17 cellular contexts compared by ENCODE assay signal in genomic region chr3:57015912-57016311, GRCh38. TPM values are rescaled to one million over a fixed set of nuclear protein-coding genes. Genes with fewer than 3 reads are reported as not detected.
A peak's percentile ranks its signal among the peaks of the same experiment; 100 is the strongest.
DNase-seq lines count a peak whose midpoint lies in the region; ATAC-seq, FAIRE-seq and TF ChIP-seq lines count a peak whose summit lies in the region.
"Had no signal": no experiment of that assay in that cellular context is flagged by ENCODE, and none has a peak within 500 bp of the region (broad histone marks: within the 10 kb centered on the region; RNA-seq: fewer than 3 reads in every experiment).

No MANE protein-coding gene starts in this region.

- H3K27me3 Mint-ChIP-seq in activated naive CD8-positive, alpha-beta T cell treated with anti-CD3 and anti-CD28 coated beads, Interleukin-2, amount 10 ng/mL, durations not matched to agents 7 days and 5 days, result peaks cover 4% of the 10 kb centered on the region
- no peaks in the 10 kb centered on the region for H3K27me3 Mint-ChIP-seq in activated naive CD8-positive, alpha-beta T cell treated with anti-CD3 and anti-CD28 coated beads for 36 hours
- H3K27me3 Mint-ChIP-seq in astrocyte (ENCODE audit: low read depth, unreplicated experiment) (no peaks in the 10 kb centered on the region), nephron progenitor cell (ENCODE audit: low read depth, poor library complexity) (peaks cover 7% of the 10 kb centered on the region)

- no peak for FAIRE-seq in astrocyte (lab: Jason Lieb, UNC)

- H3K36me3 ChIP-seq in OCI-LY1 (ENCODE audit: insufficient read depth, low read length) (no peaks in the 10 kb centered on the region; the same call in 1 of the 2 replicates), astrocyte (ENCODE audit: insufficient read depth, low read length) (no peaks in the 10 kb centered on the region)
- H3K36me3 ChIP-seq: Peyer's patch had no signal

- H3K4me3 Mint-ChIP-seq in activated naive CD8-positive, alpha-beta T cell treated with anti-CD3 and anti-CD28 coated beads, Interleukin-2, amount 10 ng/mL, durations not matched to agents 7 days and 5 days, result no peak overlapping the region
- H3K4me3 Mint-ChIP-seq in activated naive CD8-positive, alpha-beta T cell treated with anti-CD3 and anti-CD28 coated beads for 36 hours, result no peak overlapping the region
- H3K4me3 Mint-ChIP-seq in astrocyte (ENCODE audit: unreplicated experiment), result no peak overlapping the region
- H3K4me3 Mint-ChIP-seq in nephron progenitor cell, result no peak overlapping the region

- H3K27ac Mint-ChIP-seq in activated naive CD8-positive, alpha-beta T cell treated with anti-CD3 and anti-CD28 coated beads, Interleukin-2, amount 10 ng/mL, durations not matched to agents 7 days and 5 days, result peak overlapping the region; percentile 58
- H3K27ac Mint-ChIP-seq in activated naive CD8-positive, alpha-beta T cell treated with anti-CD3 and anti-CD28 coated beads for 36 hours, result no peak overlapping the region
- H3K27ac Mint-ChIP-seq in astrocyte (ENCODE audit: unreplicated experiment) (peak overlapping the region; percentile 98), nephron progenitor cell (peak overlapping the region; percentile 88)

- H2AFZ ChIP-seq in OCI-LY1 (ENCODE audit: low read length) (no peak overlapping the region), astrocyte (ENCODE audit: low read depth, low read length) (no peak overlapping the region)

- H3K9ac ChIP-seq in OCI-LY1 (ENCODE audit: low read length) (peak overlapping the region; percentile 54; the same call in 1 of the 2 replicates), astrocyte (ENCODE audit: low read length) (no peak overlapping the region)
- H3K9ac ChIP-seq: GM23248, KMS-11 had no signal

- no peaks in the 10 kb centered on the region for H3K79me2 ChIP-seq in OCI-LY1 (ENCODE audit: insufficient read depth, low read length)
- no peaks in the 10 kb centered on the region for H3K79me2 ChIP-seq in astrocyte (ENCODE audit: insufficient read depth, low read length)

- H3K4me2 ChIP-seq in OCI-LY1 (ENCODE audit: low read length) (peak overlapping the region; percentile 18; the same call in 1 of the 2 replicates), astrocyte (ENCODE audit: low read length) (no peak overlapping the region)
- H3K4me2 ChIP-seq: KMS-11 had no signal

- no peaks in the 10 kb centered on the region for H3K9me3 ChIP-seq in OCI-LY1 (ENCODE audit: low read length)
- H3K9me3 ChIP-seq in astrocyte (ENCODE audit: insufficient read depth, low read depth, low read length), result no peaks in the 10 kb centered on the region

- H3K4me1 ChIP-seq in OCI-LY1 (ENCODE audit: insufficient read depth, low read length, severe bottlenecking), result peaks cover 64% of the 10 kb centered on the region
- peaks cover 24% of the 10 kb centered on the region for H3K4me1 ChIP-seq in astrocyte (ENCODE audit: insufficient read depth, low read length)
- H3K4me1 ChIP-seq: Peyer's patch had no signal

- H3K4me3 ChIP-seq in OCI-LY1 (ENCODE audit: low read depth, low read length, poor library complexity, severe bottlenecking) (no peak overlapping the region), astrocyte (ENCODE audit: insufficient read depth, low read depth, low read length) (no peak overlapping the region)
- H3K4me3 ChIP-seq: GM23248, Peyer's patch had no signal

- POLR2A ChIA-PET in activated naive CD8-positive, alpha-beta T cell treated with anti-CD3 and anti-CD28 coated beads, Interleukin-2, amount 10 ng/mL, durations not matched to agents 7 days and 5 days (lab: Charles Lee), result no interaction called here

- DNase-seq in activated naive CD8-positive, alpha-beta T cell treated with anti-CD3 and anti-CD28 coated beads, Interleukin-2, amount 10 ng/mL, durations not matched to agents 7 days and 5 days, result no peak
- no peak for DNase-seq in activated naive CD8-positive, alpha-beta T cell treated with anti-CD3 and anti-CD28 coated beads for 36 hours
- DNase-seq in astrocyte (ENCODE audit: low read depth), result no peak
- DNase-seq in nephron progenitor cell, result no peak
- DNase-seq in cerebellum (ENCODE audit: low spot score), result no peak
- DNase-seq: AML-193, GM23248, NCI-H1417 treated with DMSO at 0.1 percent for 48 hours, NCI-H187 treated with DMSO at 0.1 percent for 48 hours, NCI-H345, Peyer's patch had no signal

- H3K27me3 ChIP-seq in OCI-LY1 (ENCODE audit: insufficient read depth, low read length) (no peaks in the 10 kb centered on the region), astrocyte (ENCODE audit: insufficient read depth, low read length) (no peaks in the 10 kb centered on the region)
- H3K27me3 ChIP-seq: Peyer's patch had no signal

- no peak for TF ChIP-seq CTCF in OCI-LY1 (IDR thresholded peaks at IDR 0.05; ENCODE audit: low read length)
- no peak for TF ChIP-seq CTCF in astrocyte (IDR thresholded peaks at IDR 0.05; ENCODE audit: insufficient read depth, low read depth, low read length)
- TF ChIP-seq CTCF in nephron progenitor cell (IDR thresholded peaks at IDR 0.05), result no peak

- H3K4me1 Mint-ChIP-seq in activated naive CD8-positive, alpha-beta T cell treated with anti-CD3 and anti-CD28 coated beads, Interleukin-2, amount 10 ng/mL, durations not matched to agents 7 days and 5 days, result peaks cover 2% of the 10 kb centered on the region
- H3K4me1 Mint-ChIP-seq in activated naive CD8-positive, alpha-beta T cell treated with anti-CD3 and anti-CD28 coated beads for 36 hours, result no peaks in the 10 kb centered on the region
- H3K4me1 Mint-ChIP-seq in astrocyte (ENCODE audit: low read depth, unreplicated experiment), result peaks cover 31% of the 10 kb centered on the region
- H3K4me1 Mint-ChIP-seq in nephron progenitor cell, result peaks cover 61% of the 10 kb centered on the region

- no peaks in the 10 kb centered on the region for H3K9me2 ChIP-seq in OCI-LY1 (ENCODE audit: low read depth, low read length)

- no peaks in the 10 kb centered on the region for H3F3A ChIP-seq in OCI-LY1 (ENCODE audit: insufficient read depth, low read length)

- H3K9me3 Mint-ChIP-seq in activated naive CD8-positive, alpha-beta T cell treated with anti-CD3 and anti-CD28 coated beads, Interleukin-2, amount 10 ng/mL, durations not matched to agents 7 days and 5 days, result no peaks in the 10 kb centered on the region
- H3K9me3 Mint-ChIP-seq in activated naive CD8-positive, alpha-beta T cell treated with anti-CD3 and anti-CD28 coated beads for 36 hours, result no peaks in the 10 kb centered on the region
- H3K9me3 Mint-ChIP-seq in astrocyte (ENCODE audit: unreplicated experiment) (peaks cover 5% of the 10 kb centered on the region), nephron progenitor cell (peaks cover 11% of the 10 kb centered on the region)

- no peaks in the 10 kb centered on the region for H4K20me1 ChIP-seq in OCI-LY1 (ENCODE audit: insufficient read depth, low read length)
- H4K20me1 ChIP-seq in astrocyte (ENCODE audit: insufficient read depth, low read length), result no peaks in the 10 kb centered on the region

- H3K36me3 Mint-ChIP-seq in activated naive CD8-positive, alpha-beta T cell treated with anti-CD3 and anti-CD28 coated beads, Interleukin-2, amount 10 ng/mL, durations not matched to agents 7 days and 5 days, result no peaks in the 10 kb centered on the region
- no peaks in the 10 kb centered on the region for H3K36me3 Mint-ChIP-seq in activated naive CD8-positive, alpha-beta T cell treated with anti-CD3 and anti-CD28 coated beads for 36 hours
- H3K36me3 Mint-ChIP-seq in astrocyte (ENCODE audit: low read depth, unreplicated experiment), result peaks cover 6% of the 10 kb centered on the region
- H3K36me3 Mint-ChIP-seq in nephron progenitor cell (ENCODE audit: low read depth), result peaks cover 5% of the 10 kb centered on the region

- H3K27ac ChIP-seq in OCI-LY1 (ENCODE audit: low read depth, low read length, poor library complexity, severe bottlenecking), result peak overlapping the region; percentile 97
- H3K27ac ChIP-seq in astrocyte (ENCODE audit: low read depth, low read length), result no peak overlapping the region
- H3K27ac ChIP-seq: C4-2B, GM23248, KMS-11, Peyer's patch had no signal

- no peak for ATAC-seq in activated naive CD8-positive, alpha-beta T cell treated with anti-CD3 and anti-CD28 coated beads, Interleukin-2, amount 10 ng/mL, durations not matched to agents 7 days and 5 days (ENCODE audit: low read depth)
- ATAC-seq in GM19397 (IDR thresholded peaks at IDR 0.05; ENCODE audit: unreplicated experiment) (no peak), SK-N-SH treated with all-trans-retinoic acid at 6 μM for 48 hours (no peak)
- ATAC-seq: Right ventricle myocardium inferior had no signal

TF ChIP-seq in SK-N-SH treated with all-trans-retinoic acid at 6 μM for 48 hours, 23 proteins besides CTCF, POLR2A, EP300 and RAD21 (continues in another document):
- no peak for TF ChIP-seq ARNTL (CRISPR knock-in tag; IDR thresholded peaks at IDR 0.05; ENCODE audit: borderline replicate concordance, low read depth)
- TF ChIP-seq BACH2 (CRISPR knock-in tag; IDR thresholded peaks at IDR 0.05; ENCODE audit: borderline replicate concordance), result no peak
- TF ChIP-seq ZNF70 (CRISPR knock-in tag; IDR thresholded peaks at IDR 0.05), result no peak
- TF ChIP-seq SNAI2 (CRISPR knock-in tag; IDR thresholded peaks at IDR 0.05), result no peak
- TF ChIP-seq POU6F1 (CRISPR knock-in tag; IDR thresholded peaks at IDR 0.05; ENCODE audit: borderline replicate concordance, low read depth), result no peak
- TF ChIP-seq GLIS3 (CRISPR knock-in tag; IDR thresholded peaks at IDR 0.05), result no peak
- no peak for TF ChIP-seq TCF4 (CRISPR knock-in tag; IDR thresholded peaks at IDR 0.05; ENCODE audit: borderline replicate concordance)
- no peak for TF ChIP-seq TOX (CRISPR knock-in tag; IDR thresholded peaks at IDR 0.05; ENCODE audit: borderline replicate concordance)
- TF ChIP-seq RARB (CRISPR knock-in tag; IDR thresholded peaks at IDR 0.05), result no peak
- no peak for TF ChIP-seq ZC3H10 (CRISPR knock-in tag; IDR thresholded peaks at IDR 0.05)
- TF ChIP-seq PPARA (CRISPR knock-in tag; IDR thresholded peaks at IDR 0.05; ENCODE audit: borderline replicate concordance), result no peak
- no peak for TF ChIP-seq ISL1 (CRISPR knock-in tag; IDR thresholded peaks at IDR 0.05)
- no peak for TF ChIP-seq ESRRG (CRISPR knock-in tag; IDR thresholded peaks at IDR 0.05)

RNA-seq across cellular contexts. Expression of gene SPATA12, which starts 44.6 kb away (rescaled TPM):
- total RNA-seq in activated naive CD8-positive, alpha-beta T cell treated with anti-CD3 and anti-CD28 coated beads, Interleukin-2, amount 10 ng/mL, durations not matched to agents 7 days and 5 days, result not detected
- not detected for total RNA-seq in activated naive CD8-positive, alpha-beta T cell treated with anti-CD3 and anti-CD28 coated beads for 36 hours
- total RNA-seq in astrocyte, result not detected in 2 replicates
- not detected for total RNA-seq in cerebellum
- total RNA-seq: GM23248, Peyer's patch, Right ventricle myocardium inferior had no signal
